35 cellular contexts compared by ENCODE assay signal in the genomic region with DNA sequence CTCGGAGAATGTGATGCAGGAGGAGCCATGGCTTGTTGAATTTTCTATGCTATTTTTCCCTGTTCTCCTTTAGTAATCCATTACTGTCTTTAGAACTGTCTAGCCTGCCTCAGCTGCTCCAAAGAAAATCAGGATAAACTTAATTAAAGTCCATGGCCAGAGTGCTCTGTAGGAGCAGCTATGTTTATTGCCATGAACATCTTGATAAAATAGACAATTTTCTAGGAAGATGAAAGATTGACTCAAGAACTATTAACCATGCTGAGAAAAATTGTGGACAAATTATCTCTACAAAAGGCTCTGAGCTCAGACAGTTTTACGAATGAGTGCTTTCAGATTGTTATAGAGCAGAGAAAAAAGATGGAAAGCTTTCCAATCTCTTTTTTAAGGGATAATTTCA.
"Had no signal": no experiment of that assay in that cellular context is flagged by ENCODE, and none has a peak within 500 bp of the region (broad histone marks: within the 10 kb centered on the region; RNA-seq: fewer than 3 reads in every experiment).

No MANE protein-coding gene starts in this region.

- H3K27me3 ChIP-seq: MG63 had no signal

- DNase-seq: Karpas-422, Kasumi-1, MG63, MM.1S, MV-4-11, NCI-H1048, NCI-H1092, NCI-H1092 treated with DMSO at 0.1 percent for 48 hours, NCI-H1105, NCI-H1105 treated with DMSO at 0.1 percent for 48 hours, NCI-H1417, NCI-H1417 treated with DMSO at 0.1 percent for 48 hours, NCI-H1436, NCI-H1436 treated with DMSO at 0.1 percent for 48 hours, NCI-H146, NCI-H1694, NCI-H1694 treated with DMSO at 0.1 percent for 48 hours, NCI-H187, NCI-H187 treated with DMSO at 0.1 percent for 48 hours, NCI-H1930, NCI-H2029, NCI-H2029 treated with DMSO at 0.1 percent for 48 hours, NCI-H2081, NCI-H2081 treated with DMSO at 0.1 percent for 48 hours, NCI-H2107, NCI-H2171, NCI-H2171 treated with DMSO at 0.1 percent for 48 hours, NCI-H2227 treated with DMSO at 0.1 percent for 48 hours, NCI-H226, NCI-H345, NCI-H446, NCI-H446 treated with DMSO at 0.1 percent for 48 hours, NCI-H510A, NCI-H510A treated with DMSO at 0.1 percent for 48 hours had no signal

- H3K4me3 ChIP-seq: MG63 had no signal

- H3K27ac ChIP-seq: KMS-11 had no signal

- H3K36me3 ChIP-seq: MG63 had no signal

- H3K9ac ChIP-seq: KMS-11 had no signal

- H3K4me2 ChIP-seq: KMS-11 had no signal

- H3K9me3 ChIP-seq: MG63 had no signal
